In the genomic region with DNA sequence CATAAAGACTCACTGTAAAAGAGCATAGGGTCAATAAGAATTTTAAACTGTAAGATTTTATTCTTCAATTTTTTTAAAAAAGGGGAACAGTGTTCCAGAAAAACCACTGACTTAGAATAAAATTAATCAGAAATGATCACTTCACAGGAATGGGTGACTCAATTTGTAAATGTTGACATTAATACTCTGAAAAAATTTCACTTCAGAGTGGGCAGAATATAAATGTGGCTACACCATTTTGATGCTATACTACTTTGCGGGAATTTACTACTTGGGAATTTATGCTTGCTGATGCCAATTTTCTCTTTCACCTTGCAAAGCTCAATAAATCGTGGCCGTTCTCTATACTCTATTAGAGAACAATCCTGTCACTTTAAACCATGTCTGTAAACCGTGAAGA, we compare ENCODE assay signal across 30 cellular contexts.
"Had no signal": no experiment of that assay in that cellular context is flagged by ENCODE, and none has a peak within 500 bp of the region (broad histone marks: within the 10 kb centered on the region; RNA-seq: fewer than 3 reads in every experiment).

No MANE protein-coding gene starts in this region.

- H3K36me3 ChIP-seq: brain microvascular endothelial cell, WERI-Rb-1 had no signal

- FAIRE-seq: astrocyte had no signal

- H3K4me1 ChIP-seq: esophagus muscularis mucosa, foreskin keratinocyte, gastrocnemius medialis, heart left ventricle had no signal

- H3K4me3 ChIP-seq: esophagus muscularis mucosa, gastrocnemius medialis, heart left ventricle had no signal

- DNase-seq: activated B cell treated with CpG ODN at 0.5 μM for 24 hours; activated CD4-positive, alpha-beta T cell treated with anti-CD3 and anti-CD28 coated beads for 48 hours; activated CD4-positive, alpha-beta T cell treated with anti-CD3 and anti-CD28 coated beads, Interleukin-2, amount 50 U/mL, for 1 hour; activated CD4-positive, alpha-beta T cell treated with anti-CD3 and anti-CD28 coated beads, Interleukin-2, amount 50 U/mL, for 48 hours; activated CD8-positive, alpha-beta memory T cell treated with anti-CD3 and anti-CD28 coated beads for 24 hours; activated CD8-positive, alpha-beta T cell treated with anti-CD3 and anti-CD28 coated beads for 36 hours; activated effector memory CD4-positive, alpha-beta T cell treated with Interleukin-2 at 50 U/mL for 16 hours; activated gamma-delta T cell treated with Interleukin-2 at 50 U/mL for 16 hours; activated naive CD4-positive, alpha-beta T cell treated with anti-CD3 and anti-CD28 coated beads, Interleukin-2, amount 50 U/mL, for 16 hours; activated naive CD4-positive, alpha-beta T cell treated with Interleukin-2 at 50 U/mL for 16 hours; activated T-cell treated with anti-CD3 and anti-CD28 coated beads, Interleukin-2, amount 50 U/mL, for 4 hours; amniotic stem cell; anterior cingulate cortex; brain microvascular endothelial cell; caudate nucleus; cortex of kidney; dermis blood vessel endothelial cell; effector CD4-positive, alpha-beta T cell; effector memory CD8-positive, alpha-beta T cell; erythroblast; foreskin keratinocyte; gastrocnemius medialis; glutamatergic neuron; heart left ventricle; T1000; WERI-Rb-1 had no signal

- H3K27me3 ChIP-seq: brain microvascular endothelial cell, esophagus muscularis mucosa, foreskin keratinocyte, gastrocnemius medialis, heart left ventricle had no signal

- ATAC-seq: activated CD4-positive, CD25-positive, alpha-beta regulatory T cell treated with anti-CD3 and anti-CD28 coated beads, Interleukin-2, amount 50 U/mL, for 24 hours; activated CD8-positive, alpha-beta T cell treated with anti-CD3 and anti-CD28 coated beads for 36 hours; activated T-cell treated with anti-CD3 and anti-CD28 coated beads, Interleukin-2, amount 50 U/mL, for 4 hours; activated T-helper 17 cell treated with anti-CD3 and anti-CD28 coated beads, Interleukin-2, amount 50 U/mL, for 72 hours; effector memory CD8-positive, alpha-beta T cell; foreskin keratinocyte; gastrocnemius medialis; heart left ventricle had no signal

- H3K27ac ChIP-seq: brain microvascular endothelial cell, esophagus muscularis mucosa, foreskin keratinocyte, gastrocnemius medialis, heart left ventricle, WERI-Rb-1 had no signal

- H3K9me3 ChIP-seq: esophagus muscularis mucosa, gastrocnemius medialis, heart left ventricle had no signal
